ENCODE assay signal across 8 cellular contexts in the genomic region with DNA sequence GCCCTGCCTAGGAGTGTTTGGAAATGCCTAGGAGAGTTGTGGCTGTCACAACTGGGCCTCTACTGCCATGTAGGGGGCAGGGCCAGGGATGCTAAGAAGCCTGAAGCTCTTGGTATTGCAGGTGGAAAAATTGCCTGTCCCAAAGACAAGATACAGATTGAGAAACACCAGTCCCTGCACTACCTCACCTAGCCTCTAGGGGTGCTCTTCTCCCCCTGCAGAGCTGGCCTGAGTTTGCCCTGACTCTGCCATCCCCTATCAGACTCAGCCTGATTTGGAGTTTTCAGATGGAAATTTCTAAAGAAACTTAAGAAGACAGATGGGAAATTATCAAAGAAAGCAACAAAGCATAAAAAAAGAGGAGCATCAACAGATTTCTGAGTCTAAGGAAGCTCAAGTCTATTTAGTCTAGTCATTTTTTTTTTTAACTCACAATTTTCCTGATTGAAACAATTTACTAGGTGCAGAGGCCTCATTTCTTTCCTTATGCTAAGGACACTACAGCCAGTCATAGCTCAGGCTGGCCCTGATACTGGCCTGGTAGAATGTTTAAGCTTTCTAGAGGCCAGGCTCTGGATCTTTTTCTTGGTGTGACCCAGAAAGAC.
DNase-seq lines count a peak whose midpoint lies in the region; ATAC-seq, FAIRE-seq and TF ChIP-seq lines count a peak whose summit lies in the region.

No MANE protein-coding gene starts in this region.

- H3K4me3 ChIP-seq in Loucy (ENCODE audit: low read length, poor library complexity, severe bottlenecking): no peak overlapping the region
- H3K4me3 ChIP-seq in K562: no peak overlapping the region

- no peak overlapping the region for H3K4me3 Mint-ChIP-seq in T-helper 2 cell treated with Interferon-gamma antibody and Interleukin-4, amounts not matched to agents 5 μg/mL and 100 μg/mL, for 36 hours

- H2AFZ ChIP-seq in Loucy (ENCODE audit: low read length): no peak overlapping the region
- H2AFZ ChIP-seq in K562 (ENCODE audit: low read depth, low read length): no peak overlapping the region

- TF ChIP-seq RAD21 in K562 (CRISPR knock-in tag; conservative IDR thresholded peaks at IDR 0.05 in 1 of 2, IDR thresholded peaks at IDR 0.05 in 1 of 2): peak; percentile 38 to 45

- H3K79me2 ChIP-seq in Loucy (ENCODE audit: insufficient read depth, low read length): no peaks in the 10 kb centered on the region
- H3K79me2 ChIP-seq in K562 (ENCODE audit: control insufficient read depth, insufficient read depth, low read length): no peaks in the 10 kb centered on the region

- H3K4me1 ChIP-seq in Loucy (ENCODE audit: insufficient read depth, low read length, poor library complexity, severe bottlenecking) (no peaks in the 10 kb centered on the region), K562 (replicated peaks in 1 of 2; ENCODE audit: control insufficient read depth in 2 of 2, insufficient read depth in 2 of 2, low read length in 2 of 2) (peaks cover 3 to 6% of the 10 kb centered on the region in 2 experiments; a peak in 4 of 5 replicates)

- no peak overlapping the region for H3K27ac ChIP-seq in K562 (ENCODE audit: extremely low read depth, low read depth, low read length)

- no peaks in the 10 kb centered on the region for H3K9me2 ChIP-seq in Loucy (replicated peaks; ENCODE audit: low read depth, low read length)

- no peaks in the 10 kb centered on the region for H3K4me1 Mint-ChIP-seq in T-helper 2 cell treated with Interferon-gamma antibody and Interleukin-4, amounts not matched to agents 5 μg/mL and 100 μg/mL, for 36 hours (ENCODE audit: low read depth)

- CTCF ChIA-PET in K562 (lab: Yijun Ruan, JAX; ENCODE audit: low intra/inter-chr PET ratio): interaction anchor here (0.8 kb wide), 1 partner anchor 181 kb away, joined by 3 read pairs; no protein-coding TSS in a partner anchor

- in situ Hi-C loops in K562 (cut with MboI): no loop called here

- no peak overlapping the region for H3K4me2 ChIP-seq in Loucy (ENCODE audit: low read depth, low read length, poor library complexity, severe bottlenecking)
- no peak overlapping the region for H3K4me2 ChIP-seq in K562 (ENCODE audit: insufficient read depth, low read length)

- H3K36me3 ChIP-seq in Loucy (ENCODE audit: insufficient read depth, low read length) (no peaks in the 10 kb centered on the region), K562 (ENCODE audit: control insufficient read depth, insufficient read depth, low read length) (no peaks in the 10 kb centered on the region)

- H3K9ac ChIP-seq in Loucy (ENCODE audit: low read depth, low read length, poor library complexity, severe bottlenecking) (no peak overlapping the region), K562 (ENCODE audit: insufficient read depth in 1 of 2, low read depth in 2 of 2, low read length in 2 of 2) (no peak overlapping the region)

- TF ChIP-seq EP300 in K562 (IDR thresholded peaks at IDR 0.05; ENCODE audit: low read length): no peak

- H4K20me1 ChIP-seq in Loucy (ENCODE audit: insufficient read depth, low read length, poor library complexity, severe bottlenecking) (no peaks in the 10 kb centered on the region), K562 (replicated peaks; ENCODE audit: control insufficient read depth, insufficient read depth, low read length) (no peaks in the 10 kb centered on the region)

- ATAC-seq in K562 (peak; percentile 91), GM21786 (IDR thresholded peaks at IDR 0.05; ENCODE audit: unreplicated experiment) (no peak), HG02588 (IDR thresholded peaks at IDR 0.05; ENCODE audit: unreplicated experiment) (no peak)

- no peak for TF ChIP-seq POLR2A in K562 (conservative IDR thresholded peaks at IDR 0.05)

- intact Hi-C loops in K562 (cut with micrococcal nuclease): no loop called here

- no peaks in the 10 kb centered on the region for H3K9me1 ChIP-seq in K562 (ENCODE audit: control insufficient read depth, insufficient read depth, low read length)

- TF ChIP-seq CTCF in Loucy (conservative IDR thresholded peaks at IDR 0.05; ENCODE audit: low read length) (peak; percentile 91), K562 (IDR thresholded peaks at IDR 0.05 in 2 of 3, conservative IDR thresholded peaks at IDR 0.05 in 1 of 3; ENCODE audit: insufficient read depth in 2 of 3, low read depth in 1 of 3, low read length in 3 of 3) (peak; percentile 86 to 98 (median 93))

- peaks cover 10% of the 10 kb centered on the region for H3K27me3 Mint-ChIP-seq in T-helper 2 cell treated with Interferon-gamma antibody and Interleukin-4, amounts not matched to agents 5 μg/mL and 100 μg/mL, for 36 hours (ENCODE audit: low read depth)

- H3K9me3 ChIP-seq in Loucy (ENCODE audit: insufficient read depth, low read depth, low read length): no peaks in the 10 kb centered on the region
- no peaks in the 10 kb centered on the region for H3K9me3 ChIP-seq in K562 (replicated peaks; ENCODE audit: control insufficient read depth, insufficient read depth, low read depth, low read length)

- no peaks in the 10 kb centered on the region for H3K36me3 Mint-ChIP-seq in T-helper 2 cell treated with Interferon-gamma antibody and Interleukin-4, amounts not matched to agents 5 μg/mL and 100 μg/mL, for 36 hours (ENCODE audit: low read depth)

- DNase-seq in GDM1 (lab: John Stamatoyannopoulos, UW) (peak; percentile 14), K562 (ENCODE audit: extremely low read depth in 1 of 4, low spot score in 3 of 4) (peak; percentile 68 to 77 (median 74)), islet precursor cell (peak; percentile 73)
- DNase-seq in T-helper 2 cell treated with Interferon-gamma antibody and Interleukin-4, amounts not matched to agents 5 μg/mL and 100 μg/mL, for 36 hours (ENCODE audit: low spot score): peak; percentile 25
- peak; percentile 51 for DNase-seq in stimulated activated CD4-positive, alpha-beta T cell treated with anti-CD3 and anti-CD28 coated beads, Interleukin-4, amount 100 ng/mL, for 24 hours

- POLR2A ChIA-PET in K562 (lab: Yijun Ruan, JAX): interaction anchor here (0.5 to 1.4 kb wide), 6 partner anchors 10 to 180 kb away, joined by 3 to 7 read pairs (median 4); no protein-coding TSS in a partner anchor

- peak; percentile 98 for FAIRE-seq in K562 (lab: Jason Lieb, UNC)

- no TSS peak for BruUV-seq in K562 (replicated peaks; lab: Mats Ljungman, UMichigan)

- H3K27me3 ChIP-seq in Loucy (ENCODE audit: insufficient read depth, low read length, poor library complexity, severe bottlenecking) (no peaks in the 10 kb centered on the region), K562 (ENCODE audit: control insufficient read depth in 2 of 2, insufficient read depth in 2 of 2, low read length in 2 of 2) (peaks cover 8 to 27% of the 10 kb centered on the region in 2 experiments)

- H3F3A ChIP-seq in Loucy (ENCODE audit: low read depth): no peaks in the 10 kb centered on the region

- H3K27ac Mint-ChIP-seq in T-helper 2 cell treated with Interferon-gamma antibody and Interleukin-4, amounts not matched to agents 5 μg/mL and 100 μg/mL, for 36 hours: no peak overlapping the region

- no peaks in the 10 kb centered on the region for H3K9me3 Mint-ChIP-seq in T-helper 2 cell treated with Interferon-gamma antibody and Interleukin-4, amounts not matched to agents 5 μg/mL and 100 μg/mL, for 36 hours

TF ChIP-seq in K562, 482 proteins besides CTCF, POLR2A, EP300 and RAD21 (continues in another document):
- TF ChIP-seq RCOR1 (IDR thresholded peaks at IDR 0.05; ENCODE audit: borderline replicate concordance in 1 of 2, low read depth in 2 of 2, low read length in 2 of 2) (peak in 1 of 2 experiments; percentile 54; a peak in 1 of 4 replicates), XRCC5 (IDR thresholded peaks at IDR 0.05; ENCODE audit: low read depth, low read length) (peak; percentile 42; the same call in 1 of the 2 replicates), ZNF217 (CRISPR knock-in tag; IDR thresholded peaks at IDR 0.05) (no peak), CEBPG (CRISPR knock-in tag; IDR thresholded peaks at IDR 0.05) (peak; percentile 44; the same call in 1 of the 2 replicates), CEBPG (tag; conservative IDR thresholded peaks at IDR 0.05 in 1 of 2, IDR thresholded peaks at IDR 0.05 in 1 of 2) (peak; percentile 27 to 71; a peak in 2 of 4 replicates), JUND (IDR thresholded peaks at IDR 0.05; ENCODE audit: borderline replicate concordance, low read depth, low read length) (peak; percentile 23; the same call in 1 of the 2 replicates), JUND (tag; IDR thresholded peaks at IDR 0.05; ENCODE audit: borderline replicate concordance, low read depth, low read length) (no peak; the same call in 2 of the 3 replicates), SMC3 (conservative IDR thresholded peaks at IDR 0.05; ENCODE audit: insufficient read depth, low read depth, low read length) (0 out of 2 replicates have a peak, but pooled peaks have one; percentile 23), ZNF23 (CRISPR knock-in tag; IDR thresholded peaks at IDR 0.05) (no peak), ZNF184 (CRISPR knock-in tag; IDR thresholded peaks at IDR 0.05) (no peak), SREBF2 (CRISPR knock-in tag; IDR thresholded peaks at IDR 0.05) (no peak), ZKSCAN8 (CRISPR knock-in tag; IDR thresholded peaks at IDR 0.05) (no peak), CCAR2 (IDR thresholded peaks at IDR 0.05; ENCODE audit: low read depth, low read length) (no peak), MEF2D (tag; conservative IDR thresholded peaks at IDR 0.05; ENCODE audit: low read depth) (no peak), ZNF668 (CRISPR knock-in tag; IDR thresholded peaks at IDR 0.05) (no peak)
- TF ChIP-seq, protein P1, sequence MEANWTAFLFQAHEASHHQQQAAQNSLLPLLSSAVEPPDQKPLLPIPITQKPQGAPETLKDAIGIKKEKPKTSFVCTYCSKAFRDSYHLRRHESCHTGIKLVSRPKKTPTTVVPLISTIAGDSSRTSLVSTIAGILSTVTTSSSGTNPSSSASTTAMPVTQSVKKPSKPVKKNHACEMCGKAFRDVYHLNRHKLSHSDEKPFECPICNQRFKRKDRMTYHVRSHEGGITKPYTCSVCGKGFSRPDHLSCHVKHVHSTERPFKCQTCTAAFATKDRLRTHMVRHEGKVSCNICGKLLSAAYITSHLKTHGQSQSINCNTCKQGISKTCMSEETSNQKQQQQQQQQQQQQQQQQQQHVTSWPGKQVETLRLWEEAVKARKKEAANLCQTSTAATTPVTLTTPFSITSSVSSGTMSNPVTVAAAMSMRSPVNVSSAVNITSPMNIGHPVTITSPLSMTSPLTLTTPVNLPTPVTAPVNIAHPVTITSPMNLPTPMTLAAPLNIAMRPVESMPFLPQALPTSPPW (CRISPR knock-in tag; IDR thresholded peaks at IDR 0.05): no peak
- TF ChIP-seq, protein P2, sequence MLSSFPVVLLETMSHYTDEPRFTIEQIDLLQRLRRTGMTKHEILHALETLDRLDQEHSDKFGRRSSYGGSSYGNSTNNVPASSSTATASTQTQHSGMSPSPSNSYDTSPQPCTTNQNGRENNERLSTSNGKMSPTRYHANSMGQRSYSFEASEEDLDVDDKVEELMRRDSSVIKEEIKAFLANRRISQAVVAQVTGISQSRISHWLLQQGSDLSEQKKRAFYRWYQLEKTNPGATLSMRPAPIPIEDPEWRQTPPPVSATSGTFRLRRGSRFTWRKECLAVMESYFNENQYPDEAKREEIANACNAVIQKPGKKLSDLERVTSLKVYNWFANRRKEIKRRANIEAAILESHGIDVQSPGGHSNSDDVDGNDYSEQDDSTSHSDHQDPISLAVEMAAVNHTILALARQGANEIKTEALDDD (IDR thresholded peaks at IDR 0.05): 0 out of 2 replicates have a peak, but pooled peaks have one; percentile 18

Comparison
In these comparisons a context has a peak if more than half of its experiments do, and no peak if none do; other contexts are left out.
1. DNase-seq: peak in every context shown above with its lines; median percentile 74 in K562; 73 in islet precursor cell; 51 in stimulated activated CD4-positive, alpha-beta T cell treated with anti-CD3 and anti-CD28 coated beads, Interleukin-4, amount 100 ng/mL, for 24 hours; 25 in T-helper 2 cell treated with Interferon-gamma antibody and Interleukin-4, amounts not matched to agents 5 μg/mL and 100 μg/mL, for 36 hours; 14 in GDM1.